In genomic region chr12:113552760-113553159, GRCh38 we compare ENCODE assay signal across 25 cellular contexts.
"Had no signal": no experiment of that assay in that cellular context is flagged by ENCODE, and none has a peak within 500 bp of the region (broad histone marks: within the 10 kb centered on the region; RNA-seq: fewer than 3 reads in every experiment).

No MANE protein-coding gene starts in this region.

- H3K36me3 ChIP-seq: colonic mucosa, esophagus squamous epithelium, gastrocnemius medialis, heart right ventricle, left lung, lower lobe of right lung had no signal

- H3K27me3 ChIP-seq: colonic mucosa had no signal

- H3K27ac ChIP-seq: colonic mucosa, epithelial cell of prostate, esophagus squamous epithelium, gastrocnemius medialis, heart right ventricle, left lung, lower lobe of right lung had no signal

- DNase-seq: colonic mucosa; cortex of kidney; effector CD8-positive, alpha-beta T cell; effector memory CD8-positive, alpha-beta T cell; endodermal cell; erythroblast; esophagus squamous epithelium; foreskin fibroblast; foreskin melanocyte; gastrocnemius medialis; glutamatergic neuron; head of caudate nucleus; heart right ventricle; hippocampal formation; left cardiac atrium; left lung; left ventricle myocardium superior; lower lobe of right lung; mesenchymal stem cell; mucosa of descending colon had no signal

- H3K9me3 ChIP-seq: colonic mucosa, esophagus squamous epithelium, gastrocnemius medialis, mucosa of descending colon had no signal

- H3K4me3 ChIP-seq: colonic mucosa, esophagus squamous epithelium, gastrocnemius medialis, heart right ventricle, left lung, lower lobe of right lung, mucosa of descending colon had no signal

- H3K4me1 ChIP-seq: colonic mucosa, esophagus squamous epithelium, gastrocnemius medialis, heart right ventricle, left lung, lower lobe of right lung had no signal

- FAIRE-seq: endometrium, islet of Langerhans, keratinocyte had no signal

- ATAC-seq: effector memory CD8-positive, alpha-beta T cell; esophagus mucosa; gastrocnemius medialis; heart right ventricle; left cardiac atrium; left lung; left ventricle myocardium superior; lower lobe of right lung; mucosa of descending colon had no signal
